ENCODE assay signal across 1 cellular context in the genomic region with DNA sequence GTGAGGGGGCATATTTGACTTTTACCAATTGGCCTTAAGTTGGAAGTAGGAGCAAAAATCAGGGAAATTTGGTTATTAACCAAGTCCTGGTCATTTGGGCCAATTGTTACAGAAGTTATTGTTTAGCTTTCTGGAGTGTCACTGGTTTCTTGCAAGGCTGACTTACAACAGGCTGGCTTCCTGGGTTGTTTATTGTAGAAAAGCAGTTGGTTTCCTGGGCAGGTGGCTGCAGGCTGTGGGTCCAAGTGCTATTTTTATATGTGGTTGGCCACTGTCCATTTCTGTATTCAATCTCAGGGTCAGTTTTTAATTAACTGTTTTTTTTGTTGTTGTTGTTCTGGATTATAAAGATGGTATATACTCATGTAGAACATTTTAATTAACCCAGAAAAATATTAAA.
TF ChIP-seq lines count a peak whose summit lies in the region.

No MANE protein-coding gene starts in this region.

TF ChIP-seq in WTC11, 78 proteins besides CTCF, POLR2A, EP300 and RAD21 (continued from another document):
- TF ChIP-seq, protein P1, sequence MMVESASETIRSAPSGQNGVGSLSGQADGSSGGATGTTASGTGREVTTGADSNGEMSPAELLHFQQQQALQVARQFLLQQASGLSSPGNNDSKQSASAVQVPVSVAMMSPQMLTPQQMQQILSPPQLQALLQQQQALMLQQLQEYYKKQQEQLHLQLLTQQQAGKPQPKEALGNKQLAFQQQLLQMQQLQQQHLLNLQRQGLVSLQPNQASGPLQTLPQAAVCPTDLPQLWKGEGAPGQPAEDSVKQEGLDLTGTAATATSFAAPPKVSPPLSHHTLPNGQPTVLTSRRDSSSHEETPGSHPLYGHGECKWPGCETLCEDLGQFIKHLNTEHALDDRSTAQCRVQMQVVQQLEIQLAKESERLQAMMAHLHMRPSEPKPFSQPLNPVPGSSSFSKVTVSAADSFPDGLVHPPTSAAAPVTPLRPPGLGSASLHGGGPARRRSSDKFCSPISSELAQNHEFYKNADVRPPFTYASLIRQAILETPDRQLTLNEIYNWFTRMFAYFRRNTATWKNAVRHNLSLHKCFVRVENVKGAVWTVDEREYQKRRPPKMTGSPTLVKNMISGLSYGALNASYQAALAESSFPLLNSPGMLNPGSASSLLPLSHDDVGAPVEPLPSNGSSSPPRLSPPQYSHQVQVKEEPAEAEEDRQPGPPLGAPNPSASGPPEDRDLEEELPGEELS (CRISPR knock-in tag; IDR thresholded peaks at IDR 0.05): no peak
- TF ChIP-seq, protein P2, sequence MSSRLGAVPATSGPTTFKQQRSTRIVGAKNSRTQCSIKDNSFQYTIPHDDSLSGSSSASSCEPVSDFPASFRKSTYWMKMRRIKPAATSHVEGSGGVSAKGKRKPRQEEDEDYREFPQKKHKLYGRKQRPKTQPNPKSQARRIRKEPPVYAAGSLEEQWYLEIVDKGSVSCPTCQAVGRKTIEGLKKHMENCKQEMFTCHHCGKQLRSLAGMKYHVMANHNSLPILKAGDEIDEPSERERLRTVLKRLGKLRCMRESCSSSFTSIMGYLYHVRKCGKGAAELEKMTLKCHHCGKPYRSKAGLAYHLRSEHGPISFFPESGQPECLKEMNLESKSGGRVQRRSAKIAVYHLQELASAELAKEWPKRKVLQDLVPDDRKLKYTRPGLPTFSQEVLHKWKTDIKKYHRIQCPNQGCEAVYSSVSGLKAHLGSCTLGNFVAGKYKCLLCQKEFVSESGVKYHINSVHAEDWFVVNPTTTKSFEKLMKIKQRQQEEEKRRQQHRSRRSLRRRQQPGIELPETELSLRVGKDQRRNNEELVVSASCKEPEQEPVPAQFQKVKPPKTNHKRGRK (CRISPR knock-in tag; IDR thresholded peaks at IDR 0.05; ENCODE audit: borderline replicate concordance): no peak
- TF ChIP-seq MYBL2 (CRISPR knock-in tag; IDR thresholded peaks at IDR 0.05): no peak
- no peak for TF ChIP-seq SP1 (CRISPR knock-in tag; conservative IDR thresholded peaks at IDR 0.05)
- TF ChIP-seq, protein P3, sequence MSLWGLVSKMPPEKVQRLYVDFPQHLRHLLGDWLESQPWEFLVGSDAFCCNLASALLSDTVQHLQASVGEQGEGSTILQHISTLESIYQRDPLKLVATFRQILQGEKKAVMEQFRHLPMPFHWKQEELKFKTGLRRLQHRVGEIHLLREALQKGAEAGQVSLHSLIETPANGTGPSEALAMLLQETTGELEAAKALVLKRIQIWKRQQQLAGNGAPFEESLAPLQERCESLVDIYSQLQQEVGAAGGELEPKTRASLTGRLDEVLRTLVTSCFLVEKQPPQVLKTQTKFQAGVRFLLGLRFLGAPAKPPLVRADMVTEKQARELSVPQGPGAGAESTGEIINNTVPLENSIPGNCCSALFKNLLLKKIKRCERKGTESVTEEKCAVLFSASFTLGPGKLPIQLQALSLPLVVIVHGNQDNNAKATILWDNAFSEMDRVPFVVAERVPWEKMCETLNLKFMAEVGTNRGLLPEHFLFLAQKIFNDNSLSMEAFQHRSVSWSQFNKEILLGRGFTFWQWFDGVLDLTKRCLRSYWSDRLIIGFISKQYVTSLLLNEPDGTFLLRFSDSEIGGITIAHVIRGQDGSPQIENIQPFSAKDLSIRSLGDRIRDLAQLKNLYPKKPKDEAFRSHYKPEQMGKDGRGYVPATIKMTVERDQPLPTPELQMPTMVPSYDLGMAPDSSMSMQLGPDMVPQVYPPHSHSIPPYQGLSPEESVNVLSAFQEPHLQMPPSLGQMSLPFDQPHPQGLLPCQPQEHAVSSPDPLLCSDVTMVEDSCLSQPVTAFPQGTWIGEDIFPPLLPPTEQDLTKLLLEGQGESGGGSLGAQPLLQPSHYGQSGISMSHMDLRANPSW (CRISPR knock-in tag; conservative IDR thresholded peaks at IDR 0.05; ENCODE audit: low read depth): no peak
- TF ChIP-seq OVOL2 (CRISPR knock-in tag; IDR thresholded peaks at IDR 0.05; ENCODE audit: borderline replicate concordance): no peak
